In genomic region chr2:108652187-108652931, GRCh38 we compare ENCODE assay signal across 8 cellular contexts.
DNase-seq lines count a peak whose midpoint lies in the region; ATAC-seq and TF ChIP-seq lines count a peak whose summit lies in the region.
"Not testable (repeated sequence)": the region's sequence is repeated elsewhere in the genome, so short reads cannot be mapped to it uniquely, and the experiment has no call there.

No MANE protein-coding gene starts in this region.

- not testable (repeated sequence) for TF ChIP-seq POLR2A in upper lobe of left lung (IDR thresholded peaks at IDR 0.05)

- not testable (repeated sequence) for H3K9ac ChIP-seq in parathyroid adenoma

- ATAC-seq in GM18858 (IDR thresholded peaks at IDR 0.05; ENCODE audit: unreplicated experiment) (peak; percentile 96), HG02623 (IDR thresholded peaks at IDR 0.05; ENCODE audit: unreplicated experiment) (peak; percentile 96), T-helper 17 cell (peak; percentile 77), upper lobe of left lung (ENCODE audit: low FRiP score in 2 of 2) (peak; percentile 80 to 83)

- not testable (repeated sequence) for H3K4me1 ChIP-seq in parathyroid adenoma, upper lobe of left lung

- H2AFZ ChIP-seq in parathyroid adenoma, result not testable (repeated sequence)

- peaks cover 37% of the 10 kb centered on the region for H3K4me1 Mint-ChIP-seq in T-helper 17 cell

- DNase-seq in HT1080 (ENCODE audit: low read depth) (peak; percentile 94), T-helper 17 cell (peak in 1 of 3 donors; percentile 26), foreskin fibroblast (peak; percentile 87 to 94), upper lobe of left lung (peak in 1 of 2 donors; percentile 72)
- DNase-seq in activated naive CD4-positive, alpha-beta T cell treated with Interleukin-2 at 50 U/mL for 16 hours, result peak; percentile 55

- not testable (repeated sequence) for H3K27me3 ChIP-seq in parathyroid adenoma (ENCODE audit: control insufficient read depth, insufficient read depth, low read length); upper lobe of left lung

- H3K4me3 Mint-ChIP-seq in T-helper 17 cell, result peak overlapping the region; percentile 73

- not testable (repeated sequence) for H3K36me3 Mint-ChIP-seq in T-helper 17 cell (ENCODE audit: low read depth)

- TF ChIP-seq CTCF in foreskin fibroblast (IDR thresholded peaks at IDR 0.05; ENCODE audit: low read depth, low read length); parathyroid adenoma (IDR thresholded peaks at IDR 0.05); upper lobe of left lung (IDR thresholded peaks at IDR 0.05): not testable (repeated sequence)

- H3K36me3 ChIP-seq in parathyroid adenoma (ENCODE audit: control insufficient read depth, insufficient read depth, low read length); upper lobe of left lung: not testable (repeated sequence)

- H3K27ac ChIP-seq in parathyroid adenoma (peak overlapping the region; percentile 39), upper lobe of left lung (peak overlapping the region; percentile 39 to 70 (median 52))

- peak in 1 of 4 donors; percentile 69 for TF ChIP-seq EP300 in upper lobe of left lung (IDR thresholded peaks at IDR 0.05)

- 42 to 44% methylated on average over 7 of the region's 7 CpGs for WGBS in upper lobe of left lung, 2 donors

- not testable (repeated sequence) for H3K79me2 ChIP-seq in parathyroid adenoma

- H3K4me2 ChIP-seq in parathyroid adenoma (ENCODE audit: low read length), result not testable (repeated sequence)

- H3K9me3 ChIP-seq in T-helper 17 cell (ENCODE audit: control insufficient read depth, low read length, poor library complexity, severe bottlenecking); parathyroid adenoma (ENCODE audit: control insufficient read depth, low read length); upper lobe of left lung: not testable (repeated sequence)

- not testable (repeated sequence) for H3K27me3 Mint-ChIP-seq in T-helper 17 cell

- H3K4me3 ChIP-seq in foreskin fibroblast (ENCODE audit: low read depth in 1 of 2, low read length in 2 of 2); parathyroid adenoma (ENCODE audit: low read depth, low read length); upper lobe of left lung: not testable (repeated sequence)

- H3K27ac Mint-ChIP-seq in T-helper 17 cell, result not testable (repeated sequence)
